Comparison of ENCODE assay signal across 8 cellular contexts in the genomic region with DNA sequence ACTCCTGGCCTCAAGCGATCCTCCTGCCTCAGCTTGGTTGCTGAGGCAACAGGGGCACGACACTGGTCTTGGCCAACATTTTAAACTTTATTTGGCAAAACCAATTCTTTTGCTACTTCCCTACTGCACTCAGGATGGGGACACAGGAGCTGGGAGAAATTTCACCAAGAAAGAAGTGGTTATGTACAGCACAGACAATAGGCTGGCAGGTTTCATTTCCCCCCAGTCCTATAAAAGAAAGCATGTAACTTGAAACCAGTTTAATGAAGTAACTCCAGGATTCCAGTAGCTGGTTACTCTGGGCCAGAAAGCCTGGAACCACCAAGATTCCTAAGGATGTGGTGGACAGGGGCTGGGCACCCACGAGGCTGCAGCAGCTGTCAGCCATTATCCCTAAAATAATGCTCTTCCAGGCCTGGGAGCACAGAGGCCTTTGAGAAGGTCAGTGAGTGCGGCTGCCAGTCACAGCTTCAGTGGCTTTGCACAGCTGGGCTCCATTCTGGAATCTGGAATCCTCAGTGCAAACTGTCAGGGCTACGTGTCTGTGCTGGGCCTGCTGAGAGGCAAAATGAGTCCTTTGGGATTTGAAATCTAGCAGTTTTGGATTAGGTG.
DNase-seq lines count a peak whose midpoint lies in the region; ATAC-seq and TF ChIP-seq lines count a peak whose summit lies in the region.

No MANE protein-coding gene starts in this region.

- H3K79me2 ChIP-seq in Loucy (ENCODE audit: insufficient read depth, low read length): no peaks in the 10 kb centered on the region

- peak overlapping the region; percentile 12 for H3K4me2 ChIP-seq in Loucy (ENCODE audit: low read depth, low read length, poor library complexity, severe bottlenecking)

- H3K4me1 ChIP-seq in Loucy (ENCODE audit: insufficient read depth, low read length, poor library complexity, severe bottlenecking) (peaks cover 59% of the 10 kb centered on the region), right lobe of liver (no peaks in the 10 kb centered on the region), colonic mucosa (no peaks in the 10 kb centered on the region)

- TF ChIP-seq CTCF in Loucy (conservative IDR thresholded peaks at IDR 0.05; ENCODE audit: low read length) (no peak), right lobe of liver (IDR thresholded peaks at IDR 0.05) (no peak), colonic mucosa (IDR thresholded peaks at IDR 0.05) (no peak)

- no peaks in the 10 kb centered on the region for H3K9me2 ChIP-seq in Loucy (replicated peaks; ENCODE audit: low read depth, low read length)

- H3K9me3 ChIP-seq in Loucy (ENCODE audit: insufficient read depth, low read depth, low read length) (no peaks in the 10 kb centered on the region), right lobe of liver (no peaks in the 10 kb centered on the region), colonic mucosa (no peaks in the 10 kb centered on the region)

- WGBS in right lobe of liver (ENCODE audit: insufficient coverage, low coverage, low lambda C conversion rate, missing lambda C conversion rate): 55% methylated on average over 4 of the region's 5 CpGs

- TF ChIP-seq POLR2A in right lobe of liver (IDR thresholded peaks at IDR 0.05): no peak

- H3K36me3 ChIP-seq in Loucy (ENCODE audit: insufficient read depth, low read length): no peaks in the 10 kb centered on the region
- H3K36me3 ChIP-seq in right lobe of liver: no peaks in the 10 kb centered on the region
- H3K36me3 ChIP-seq in colonic mucosa: no peaks in the 10 kb centered on the region

- H3K9ac ChIP-seq in Loucy (ENCODE audit: low read depth, low read length, poor library complexity, severe bottlenecking) (peak overlapping the region; percentile 2), colonic mucosa (ENCODE audit: low read depth in 2 of 2, low read length in 2 of 2) (no peak overlapping the region)

- no peak overlapping the region for H3K4me3 ChIP-seq in Loucy (ENCODE audit: low read length, poor library complexity, severe bottlenecking)
- H3K4me3 ChIP-seq in right lobe of liver: no peak overlapping the region
- no peak overlapping the region for H3K4me3 ChIP-seq in colonic mucosa

- no peaks in the 10 kb centered on the region for H3K27me3 ChIP-seq in Loucy (ENCODE audit: insufficient read depth, low read length, poor library complexity, severe bottlenecking)
- no peaks in the 10 kb centered on the region for H3K27me3 ChIP-seq in right lobe of liver
- H3K27me3 ChIP-seq in colonic mucosa: no peaks in the 10 kb centered on the region

- H3F3A ChIP-seq in Loucy (ENCODE audit: low read depth): no peaks in the 10 kb centered on the region; the same call in 1 of the 2 replicates

- intact Hi-C loops in right lobe of liver (cut with DNase I) (no loop called here), colonic mucosa (cut with DNase I) (no loop called here)

- H4K20me1 ChIP-seq in Loucy (ENCODE audit: insufficient read depth, low read length, poor library complexity, severe bottlenecking): no peaks in the 10 kb centered on the region

- DNase-seq in AG20443 (ENCODE audit: low spot score): peak; percentile 85
- peak; percentile 76 for DNase-seq in astrocyte of the hippocampus (ENCODE audit: low read depth, low spot score)
- DNase-seq in right lobe of liver: no peak
- DNase-seq in colonic mucosa: no peak
- DNase-seq in HPDE6-E6E7 (ENCODE audit: extremely low spot score): no peak

- H3K27ac ChIP-seq in right lobe of liver: no peak overlapping the region
- H3K27ac ChIP-seq in colonic mucosa: no peak overlapping the region

- ATAC-seq in right lobe of liver: peak; percentile 45 to 65 (median 54)
- no peak for ATAC-seq in HG02759 (IDR thresholded peaks at IDR 0.05; ENCODE audit: unreplicated experiment)
- ATAC-seq in HG03565 (IDR thresholded peaks at IDR 0.05; ENCODE audit: unreplicated experiment): no peak

- H2AFZ ChIP-seq in Loucy (ENCODE audit: low read length): peak overlapping the region; percentile 43

Comparison
In these comparisons a context has a peak if more than half of its experiments do, and no peak if none do; other contexts are left out.
1. DNase-seq: peak in AG20443 (single experiment) and astrocyte of the hippocampus (single experiment); none in right lobe of liver (0 of 3), colonic mucosa (single experiment) and HPDE6-E6E7 (single experiment).
2. ATAC-seq: peak in right lobe of liver (4 of 4); none in HG02759 (single experiment) and HG03565 (single experiment).